ENCODE assay signal across 5 cellular contexts in genomic region chr6:148853113-148853512, GRCh38.
A peak's percentile ranks its signal among the peaks of the same experiment; 100 is the strongest.
DNase-seq lines count a peak whose midpoint lies in the region; ATAC-seq and TF ChIP-seq lines count a peak whose summit lies in the region.
"Not testable (repeated sequence)": the region's sequence is repeated elsewhere in the genome, so short reads cannot be mapped to it uniquely, and the experiment has no call there.

No MANE protein-coding gene starts in this region.

- H3K4me3 ChIP-seq in HEK293 (ENCODE audit: low read depth, low read length) = not testable (repeated sequence)

- not testable (repeated sequence) for H3K4me1 Mint-ChIP-seq in activated naive CD8-positive, alpha-beta T cell (ENCODE audit: low read depth)
- H3K4me1 Mint-ChIP-seq in glutamatergic neuron (ENCODE audit: low read depth, unreplicated experiment) (peaks cover 32% of the 10 kb centered on the region), nephron progenitor cell (peaks cover 43% of the 10 kb centered on the region)
- peaks cover 74% of the 10 kb centered on the region for H3K4me1 Mint-ChIP-seq in stimulated activated memory B cell treated with anti-CD40 and anti-IgM and Interleukin-4, amounts not matched to agents 10 μg/mL and 1 μg/mL and 100 μg/mL, for 72 hours

- not testable (repeated sequence) for H3K4me3 Mint-ChIP-seq in activated naive CD8-positive, alpha-beta T cell; glutamatergic neuron (ENCODE audit: unreplicated experiment); nephron progenitor cell; stimulated activated memory B cell treated with anti-CD40 and anti-IgM and Interleukin-4, amounts not matched to agents 10 μg/mL and 1 μg/mL and 100 μg/mL, for 72 hours

- H3K4me1 ChIP-seq in HEK293 (ENCODE audit: control insufficient read depth, insufficient read depth, low read length) = not testable (repeated sequence)

- not testable (repeated sequence) for TF ChIP-seq CTCF in HEK293 (tag by site-specific recombination; IDR thresholded peaks at IDR 0.05); glutamatergic neuron (IDR thresholded peaks at IDR 0.05; ENCODE audit: partially characterized antibody, unreplicated experiment); nephron progenitor cell (IDR thresholded peaks at IDR 0.05)

- not testable (repeated sequence) for H3K36me3 Mint-ChIP-seq in activated naive CD8-positive, alpha-beta T cell; glutamatergic neuron (ENCODE audit: unreplicated experiment); stimulated activated memory B cell treated with anti-CD40 and anti-IgM and Interleukin-4, amounts not matched to agents 10 μg/mL and 1 μg/mL and 100 μg/mL, for 72 hours
- peaks cover 31% of the 10 kb centered on the region for H3K36me3 Mint-ChIP-seq in nephron progenitor cell (ENCODE audit: low read depth)

- H3K27ac Mint-ChIP-seq in activated naive CD8-positive, alpha-beta T cell = peak overlapping the region; percentile 5
- H3K27ac Mint-ChIP-seq in glutamatergic neuron (ENCODE audit: unreplicated experiment) (peak overlapping the region; percentile 26), nephron progenitor cell (peak overlapping the region; percentile 19)
- peak overlapping the region; percentile 17 for H3K27ac Mint-ChIP-seq in stimulated activated memory B cell treated with anti-CD40 and anti-IgM and Interleukin-4, amounts not matched to agents 10 μg/mL and 1 μg/mL and 100 μg/mL, for 72 hours

- POLR2A ChIA-PET in HEK293 (lab: Yijun Ruan, JAX) = not testable (repeated sequence)

- not testable (repeated sequence) for H3K36me3 ChIP-seq in HEK293 (ENCODE audit: control insufficient read depth in 2 of 2, insufficient read depth in 1 of 2, low read length in 2 of 2)

- H3K9me3 ChIP-seq in HEK293 (ENCODE audit: control insufficient read depth, insufficient read depth, low read depth, low read length) = not testable (repeated sequence)

- CTCF ChIA-PET in HEK293 (lab: Yijun Ruan, JAX) = interaction anchor here (0.7 kb wide), 1 partner anchor 440 kb away, joined by 3 read pairs; no protein-coding TSS in a partner anchor

- H3K27ac ChIP-seq in HEK293 (ENCODE audit: extremely low read depth, low read depth, low read length) = not testable (repeated sequence)

- H3K27me3 Mint-ChIP-seq in activated naive CD8-positive, alpha-beta T cell; glutamatergic neuron (ENCODE audit: unreplicated experiment); nephron progenitor cell (ENCODE audit: low read depth, poor library complexity); stimulated activated memory B cell treated with anti-CD40 and anti-IgM and Interleukin-4, amounts not matched to agents 10 μg/mL and 1 μg/mL and 100 μg/mL, for 72 hours: not testable (repeated sequence)

- H3K9me3 Mint-ChIP-seq in activated naive CD8-positive, alpha-beta T cell (ENCODE audit: low read depth); glutamatergic neuron (ENCODE audit: unreplicated experiment); nephron progenitor cell; stimulated activated memory B cell treated with anti-CD40 and anti-IgM and Interleukin-4, amounts not matched to agents 10 μg/mL and 1 μg/mL and 100 μg/mL, for 72 hours: not testable (repeated sequence)

- ATAC-seq in stimulated activated memory B cell treated with anti-CD40 and anti-IgM and Interleukin-4, amounts not matched to agents 10 μg/mL and 1 μg/mL and 100 μg/mL, for 72 hours = not testable (repeated sequence)

- not testable (repeated sequence) for DNase-seq in glutamatergic neuron, nephron progenitor cell

TF ChIP-seq in HEK293, 187 proteins besides CTCF, POLR2A, EP300 and RAD21:
- TF ChIP-seq ZNF146 (tag by site-specific recombination; IDR thresholded peaks at IDR 0.05) = peak; percentile 91
- TF ChIP-seq ZNF580 (tag by site-specific recombination; IDR thresholded peaks at IDR 0.05) = 0 out of 2 replicates have a peak, but pooled peaks have one; percentile 70
